Comparison of ENCODE assay signal across 8 cellular contexts in the genomic region with DNA sequence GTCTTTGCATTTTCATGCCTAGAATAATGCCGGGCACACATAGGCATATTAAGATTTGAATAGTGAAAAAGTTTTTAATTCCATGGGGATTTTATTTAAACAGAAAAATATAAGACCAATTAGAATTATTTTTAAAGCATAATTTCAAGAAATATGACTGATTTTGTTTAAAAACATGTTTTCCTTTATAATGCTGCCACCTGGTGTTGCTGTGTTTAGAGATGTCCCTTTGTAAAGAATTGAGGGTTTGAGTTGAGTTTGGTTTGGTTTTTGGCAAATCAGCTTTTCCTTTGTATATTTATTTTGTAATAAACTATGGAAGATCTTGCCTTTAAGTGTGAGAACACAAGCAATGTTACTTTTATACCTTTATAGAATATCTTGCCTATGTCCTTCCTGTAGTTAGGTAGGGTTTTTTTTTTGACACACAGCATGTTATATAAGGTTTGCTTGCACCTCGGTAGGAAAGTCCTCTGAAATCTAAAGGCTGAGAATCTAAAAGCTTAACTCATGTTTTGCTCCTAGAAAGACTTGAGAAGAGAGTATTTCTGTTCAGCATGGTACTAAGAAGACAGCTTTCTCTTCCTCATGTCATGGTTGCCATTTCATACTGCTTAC. TPM values are rescaled to one million over a fixed set of nuclear protein-coding genes. Genes with fewer than 3 reads are reported as not detected.
DNase-seq lines count a peak whose midpoint lies in the region; ATAC-seq, FAIRE-seq and TF ChIP-seq lines count a peak whose summit lies in the region.

No MANE protein-coding gene starts in this region.

- no peak overlapping the region for H3K4me2 ChIP-seq in GM23248 (ENCODE audit: unreplicated experiment)

- H4K20me1 ChIP-seq in GM23248 (ENCODE audit: insufficient read depth) = peaks cover 13% of the 10 kb centered on the region; the same call in 1 of the 2 replicates

- intact Hi-C loops in lower lobe of right lung (cut with DNase I) = loop anchor here (10.0 kb wide), 1 partner anchor 266 kb away; no protein-coding TSS in a partner anchor

- no peak overlapping the region for H2AFZ ChIP-seq in GM23248

- in situ Hi-C loops in GM23248 (cut with MboI) = no loop called here

- H3K79me2 ChIP-seq in GM23248 (ENCODE audit: insufficient read depth) = peaks cover 100% of the 10 kb centered on the region

- H3F3A ChIP-seq in GM23248 (ENCODE audit: insufficient read depth) = peaks cover 99% of the 10 kb centered on the region

- CTCF ChIA-PET in AG04450 (lab: Charles Lee) = interaction anchor here (1.0 to 2.1 kb wide), 4 partner anchors 29 to 274 kb away, joined by 3 to 6 read pairs (median 4); no protein-coding TSS in a partner anchor

- H3K27ac ChIP-seq in AG04450 (ENCODE audit: low read depth, low read length) (no peak overlapping the region), GM23248 (peak overlapping the region; percentile 61), lower lobe of right lung (no peak overlapping the region), substantia nigra (ENCODE audit: low read depth, low read length, poor library complexity, severe bottlenecking) (no peak overlapping the region)

- TF ChIP-seq CTCF in AG04450 (IDR thresholded peaks at IDR 0.05; ENCODE audit: low read depth, low read length) (peak; percentile 49), lower lobe of right lung (IDR thresholded peaks at IDR 0.05) (peak; percentile 52)

- H3K9me3 ChIP-seq in AG04450 (ENCODE audit: control insufficient read depth, insufficient read depth, low read length) = no peaks in the 10 kb centered on the region
- H3K9me3 ChIP-seq in GM23248 (ENCODE audit: low read depth) = no peaks in the 10 kb centered on the region
- no peaks in the 10 kb centered on the region for H3K9me3 ChIP-seq in adipocyte (ENCODE audit: control insufficient read depth, low read length)
- no peaks in the 10 kb centered on the region for H3K9me3 ChIP-seq in lower lobe of right lung

- H3K36me3 ChIP-seq in GM23248 (ENCODE audit: low read depth) (peaks cover 96% of the 10 kb centered on the region), adipocyte (ENCODE audit: control insufficient read depth, insufficient read depth, low read length, severe bottlenecking) (peaks cover 100% of the 10 kb centered on the region), lower lobe of right lung (peaks cover 89% of the 10 kb centered on the region)

- ATAC-seq in lower lobe of right lung (no peak), GM18861 (IDR thresholded peaks at IDR 0.05; ENCODE audit: unreplicated experiment) (no peak)

- DNase-seq in AG04450 (ENCODE audit: low read depth, low spot score) (no peak), GM23248 (no peak), adipocyte (ENCODE audit: low read depth) (peak; percentile 45), lower lobe of right lung (no peak), NCI-H1048 (lab: John Stamatoyannopoulos, UW) (no peak), substantia nigra (lab: John Stamatoyannopoulos, UW) (no peak), GM12891 (ENCODE audit: insufficient read length, low spot score) (no peak)

- WGBS in GM23248 (ENCODE audit: low coverage in 1 of 2, low lambda C conversion rate in 2 of 2, missing lambda C conversion rate in 2 of 2), 2 experiments = 71 to 79% methylated on average over 2 of the region's 2 CpGs

- H3K4me1 ChIP-seq in GM23248 (ENCODE audit: insufficient read depth) (peaks cover 63% of the 10 kb centered on the region), adipocyte (ENCODE audit: control insufficient read depth, insufficient read depth, low read length) (peaks cover 26% of the 10 kb centered on the region), lower lobe of right lung (peaks cover 4% of the 10 kb centered on the region)

- POLR2A ChIA-PET in AG04450 (lab: Yijun Ruan, JAX) = no interaction called here

- FAIRE-seq in GM12891 (lab: Jason Lieb, UNC) = no peak

- H3K9me2 ChIP-seq in GM23248 (ENCODE audit: insufficient read depth) = no peaks in the 10 kb centered on the region

- H3K9ac ChIP-seq in GM23248 (peak overlapping the region; percentile 50), adipocyte (ENCODE audit: low read length) (peak overlapping the region; percentile 33)

- TF ChIP-seq POLR2A in GM12891 (IDR thresholded peaks at IDR 0.05; ENCODE audit: low read depth, low read length) = no peak

- H3K4me3 ChIP-seq in AG04450 (ENCODE audit: low read depth, low read length) = no peak overlapping the region
- H3K4me3 ChIP-seq in GM23248 = no peak overlapping the region
- H3K4me3 ChIP-seq in adipocyte (ENCODE audit: low read length) = no peak overlapping the region
- H3K4me3 ChIP-seq in lower lobe of right lung = no peak overlapping the region

- H3K27me3 ChIP-seq in AG04450 (ENCODE audit: control insufficient read depth, insufficient read depth, low read length) = no peaks in the 10 kb centered on the region
- no peaks in the 10 kb centered on the region for H3K27me3 ChIP-seq in GM23248 (replicated peaks; ENCODE audit: insufficient read depth)
- no peaks in the 10 kb centered on the region for H3K27me3 ChIP-seq in adipocyte (replicated peaks; ENCODE audit: control insufficient read depth, insufficient read depth, low read length)
- no peaks in the 10 kb centered on the region for H3K27me3 ChIP-seq in lower lobe of right lung (ENCODE audit: low read depth)

TF ChIP-seq in GM12891, 5 proteins besides CTCF, POLR2A, EP300 and RAD21:
- no peak for TF ChIP-seq POLR2AphosphoS5 (IDR thresholded peaks at IDR 0.05; ENCODE audit: low read depth, low read length)
- TF ChIP-seq SPI1 (IDR thresholded peaks at IDR 0.05; ENCODE audit: low read depth, low read length) = no peak
- TF ChIP-seq TAF1 (IDR thresholded peaks at IDR 0.05; ENCODE audit: low read depth, low read length) = no peak
- no peak for TF ChIP-seq POU2F2 (IDR thresholded peaks at IDR 0.05; ENCODE audit: low read depth, low read length)
- TF ChIP-seq PAX5 (IDR thresholded peaks at IDR 0.05; ENCODE audit: insufficient read depth, low read length, severe bottlenecking) = no peak

RNA-seq across cellular contexts. Expression of a gene that starts 31.4 kb away (rescaled TPM):
- polyA plus RNA-seq in AG04450 (2011; rRNA removed) = 11.3 and 18.6 TPM in 2 replicates
- polyA minus RNA-seq in AG04450 (2011; rRNA and poly(A)+ RNA removed) = 2.9 and 4.9 TPM in 2 replicates
- 32.1 and 35.9 TPM in 2 replicates for total RNA-seq in GM23248 (2014; rRNA removed; shearing (Covaris generic))
- polyA plus RNA-seq in GM23248 (2016; fragmentation: Nextera tagmentation; extraction: Ambion mirVana) = 41.0 and 41.6 TPM in 2 replicates
- total RNA-seq in lower lobe of right lung = 6.2 TPM
- 4.7 TPM for polyA plus RNA-seq in GM12891 (2012; ENCODE audit: low read depth, missing spikeins)

RNA-seq across cellular contexts. Expression of a gene that starts 35.6 kb away (rescaled TPM):
- 210 and 262 TPM in 2 replicates for polyA plus RNA-seq in AG04450 (2011; rRNA removed)
- polyA minus RNA-seq in AG04450 (2011; rRNA and poly(A)+ RNA removed) = 202 and 355 TPM in 2 replicates
- total RNA-seq in GM23248 (2014; rRNA removed; shearing (Covaris generic)) = 1,114 and 1,257 TPM in 2 replicates
- polyA plus RNA-seq in GM23248 (2016; fragmentation: Nextera tagmentation; extraction: Ambion mirVana) = 863 and 907 TPM in 2 replicates
- total RNA-seq in lower lobe of right lung = 68.6 TPM
- polyA plus RNA-seq in GM12891 (2012; ENCODE audit: low read depth, missing spikeins) = 28.8 TPM

Comparison
In these comparisons a context has a peak if more than half of its experiments do, and no peak if none do; other contexts are left out.
1. RNA of a gene that starts 35.6 kb away (total RNA-seq): 1,114 to 1,257 TPM in GM23248; 68.6 TPM in lower lobe of right lung (single experiment); every median in the first group is over 10 times any median in the second.